In genomic region chr1:239317948-239318347, GRCh38 we compare ENCODE assay signal across 26 cellular contexts.
"Had no signal": no experiment of that assay in that cellular context is flagged by ENCODE, and none has a peak within 500 bp of the region (broad histone marks: within the 10 kb centered on the region; RNA-seq: fewer than 3 reads in every experiment).

No MANE protein-coding gene starts in this region.

- H3K36me3 ChIP-seq: colonic mucosa, esophagus muscularis mucosa, esophagus squamous epithelium, gastrocnemius medialis, gastroesophageal sphincter, heart left ventricle, heart right ventricle had no signal

- H3K4me1 ChIP-seq: colonic mucosa, esophagus squamous epithelium, foreskin keratinocyte, gastrocnemius medialis, heart left ventricle, heart right ventricle had no signal

- H3K9me3 ChIP-seq: colonic mucosa, esophagus muscularis mucosa, esophagus squamous epithelium, gastrocnemius medialis, gastroesophageal sphincter, heart left ventricle, heart right ventricle had no signal

- FAIRE-seq: endometrium, endothelial cell of umbilical vein, frontal cortex had no signal

- H3K27me3 ChIP-seq: colonic mucosa, esophagus muscularis mucosa, esophagus squamous epithelium, foreskin keratinocyte, gastrocnemius medialis, gastroesophageal sphincter, heart left ventricle had no signal

- ATAC-seq: effector memory CD8-positive, alpha-beta T cell; esophagus mucosa; foreskin keratinocyte; gastrocnemius medialis; gastroesophageal sphincter; heart left ventricle; heart right ventricle had no signal

- DNase-seq: colonic mucosa; cortex of kidney; dermis blood vessel endothelial cell; effector CD4-positive, alpha-beta T cell; effector CD8-positive, alpha-beta T cell; effector memory CD4-positive, alpha-beta T cell; effector memory CD8-positive, alpha-beta T cell; endodermal cell; erythroblast; esophagus squamous epithelium; foreskin fibroblast; foreskin keratinocyte; foreskin melanocyte; gastrocnemius medialis; glutamatergic neuron; head of caudate nucleus; heart left ventricle; heart right ventricle had no signal

- H3K27ac ChIP-seq: colonic mucosa, coronary artery, epithelial cell of prostate, esophagus muscularis mucosa, esophagus squamous epithelium, foreskin keratinocyte, gastrocnemius medialis, gastroesophageal sphincter, heart left ventricle, heart right ventricle had no signal

- H3K4me3 ChIP-seq: colonic mucosa, coronary artery, esophagus muscularis mucosa, esophagus squamous epithelium, gastrocnemius medialis, gastroesophageal sphincter, heart left ventricle, heart right ventricle had no signal
